Comparison of ENCODE assay signal across 1 cellular context in genomic region chr15:57015360-57015759, GRCh38.
TF ChIP-seq lines count a peak whose summit lies in the region.

No MANE protein-coding gene starts in this region.

TF ChIP-seq in HCT116, 20 proteins besides CTCF, POLR2A, EP300 and RAD21 (continued from another document):
- TF ChIP-seq, protein P1, sequence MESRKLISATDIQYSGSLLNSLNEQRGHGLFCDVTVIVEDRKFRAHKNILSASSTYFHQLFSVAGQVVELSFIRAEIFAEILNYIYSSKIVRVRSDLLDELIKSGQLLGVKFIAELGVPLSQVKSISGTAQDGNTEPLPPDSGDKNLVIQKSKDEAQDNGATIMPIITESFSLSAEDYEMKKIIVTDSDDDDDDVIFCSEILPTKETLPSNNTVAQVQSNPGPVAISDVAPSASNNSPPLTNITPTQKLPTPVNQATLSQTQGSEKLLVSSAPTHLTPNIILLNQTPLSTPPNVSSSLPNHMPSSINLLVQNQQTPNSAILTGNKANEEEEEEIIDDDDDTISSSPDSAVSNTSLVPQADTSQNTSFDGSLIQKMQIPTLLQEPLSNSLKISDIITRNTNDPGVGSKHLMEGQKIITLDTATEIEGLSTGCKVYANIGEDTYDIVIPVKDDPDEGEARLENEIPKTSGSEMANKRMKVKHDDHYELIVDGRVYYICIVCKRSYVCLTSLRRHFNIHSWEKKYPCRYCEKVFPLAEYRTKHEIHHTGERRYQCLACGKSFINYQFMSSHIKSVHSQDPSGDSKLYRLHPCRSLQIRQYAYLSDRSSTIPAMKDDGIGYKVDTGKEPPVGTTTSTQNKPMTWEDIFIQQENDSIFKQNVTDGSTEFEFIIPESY (IDR thresholded peaks at IDR 0.05; ENCODE audit: extremely low read depth, insufficient replicate concordance, low read length), result no peak
- no peak for TF ChIP-seq CEBPB (IDR thresholded peaks at IDR 0.05; ENCODE audit: low read depth)
- TF ChIP-seq POLR2AphosphoS5 (IDR thresholded peaks at IDR 0.05; ENCODE audit: low read depth, low read length), result no peak
- no peak for TF ChIP-seq YY1 (IDR thresholded peaks at IDR 0.05; ENCODE audit: extremely low read depth, insufficient replicate concordance, low read depth, low read length)
- no peak for TF ChIP-seq ZNF274 (IDR thresholded peaks at IDR 0.05; ENCODE audit: low read depth, low read length)
- no peak for TF ChIP-seq SP1 (IDR thresholded peaks at IDR 0.05; ENCODE audit: low read depth)
- TF ChIP-seq ZFX (IDR thresholded peaks at IDR 0.05), result no peak
TF ChIP-seq in HCT116: peak in this region for 0.
